ENCODE assay signal across 8 cellular contexts in the genomic region with DNA sequence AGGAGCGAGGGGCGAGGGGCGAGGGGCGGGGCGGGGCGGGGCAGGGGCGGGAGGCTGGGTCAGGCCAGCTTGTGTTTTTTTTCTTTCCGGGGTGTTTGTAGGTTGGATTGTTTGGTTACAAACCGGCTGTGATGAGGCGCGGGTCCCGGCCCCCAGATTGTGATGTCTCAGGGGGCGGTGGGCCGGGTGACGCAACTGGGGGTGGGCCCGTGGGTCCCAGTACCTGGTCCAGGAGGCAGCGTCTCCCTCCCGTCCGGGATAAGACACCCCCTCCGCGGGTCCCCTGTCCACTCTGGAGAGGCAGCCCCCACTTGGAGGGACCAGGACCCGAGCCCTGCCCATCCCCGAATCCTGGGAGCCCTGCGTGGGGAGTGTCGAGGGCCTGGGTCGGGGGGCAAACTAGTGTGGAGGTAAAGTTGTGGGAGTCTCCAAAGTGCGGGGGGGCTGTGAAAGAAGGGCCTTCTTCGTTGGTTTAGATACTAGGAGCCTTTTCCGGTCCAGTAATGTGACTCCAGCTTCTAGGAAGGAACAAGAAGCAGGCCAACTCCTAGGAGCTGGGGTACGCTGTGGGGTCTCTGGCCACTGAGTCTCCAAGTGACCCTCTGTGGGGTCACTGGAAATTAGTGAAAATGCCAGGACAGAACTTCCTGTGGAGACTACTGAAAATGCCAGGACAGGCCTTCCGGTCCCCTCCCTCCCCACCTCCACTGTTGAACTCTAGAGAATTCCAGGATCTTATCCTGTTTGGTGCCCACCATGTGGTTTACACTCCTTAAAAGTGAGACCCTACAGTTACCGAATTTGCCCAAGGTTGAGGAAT. TPM values are rescaled to one million over a fixed set of nuclear protein-coding genes. Genes with fewer than 3 reads are reported as not detected.
DNase-seq lines count a peak whose midpoint lies in the region; ATAC-seq and TF ChIP-seq lines count a peak whose summit lies in the region.

No MANE protein-coding gene starts in this region.

- intact Hi-C loops in left lung (cut with DNase I): no loop called here
- intact Hi-C loops in upper lobe of right lung (cut with DNase I): no loop called here

- H4K20me1 ChIP-seq in GM23248 (ENCODE audit: insufficient read depth): no peaks in the 10 kb centered on the region

- no peaks in the 10 kb centered on the region for H3K27me3 ChIP-seq in ACC112 (ENCODE audit: insufficient read depth, low read length)
- peaks cover 13% of the 10 kb centered on the region for H3K27me3 ChIP-seq in GM23248 (replicated peaks; ENCODE audit: insufficient read depth)
- H3K27me3 ChIP-seq in left lung: peaks cover 0 to 34% of the 10 kb centered on the region in 2 donors
- H3K27me3 ChIP-seq in upper lobe of right lung: no peaks in the 10 kb centered on the region

- H3K36me3 ChIP-seq in ACC112 (ENCODE audit: insufficient read depth, low read length): no peaks in the 10 kb centered on the region
- H3K36me3 ChIP-seq in GM23248 (ENCODE audit: low read depth): no peaks in the 10 kb centered on the region
- no peaks in the 10 kb centered on the region for H3K36me3 ChIP-seq in left lung
- H3K36me3 ChIP-seq in upper lobe of right lung: no peaks in the 10 kb centered on the region

- peak overlapping the region; percentile 88 for H2AFZ ChIP-seq in ACC112 (ENCODE audit: low read length, unreplicated experiment)
- H2AFZ ChIP-seq in GM23248: peak overlapping the region; percentile 58; the same call in 1 of the 2 replicates

- 34 to 68% methylated on average over 15 to 31 of the region's 32 CpGs for WGBS in GM23248 (ENCODE audit: low coverage in 1 of 2, low lambda C conversion rate in 2 of 2, missing lambda C conversion rate in 2 of 2), 2 experiments

- H3K9me3 ChIP-seq in GM23248 (ENCODE audit: low read depth) (no peaks in the 10 kb centered on the region), left lung (no peaks in the 10 kb centered on the region), upper lobe of right lung (no peaks in the 10 kb centered on the region)

- in situ Hi-C loops in GM23248 (cut with MboI): no loop called here

- H3K27ac ChIP-seq in ACC112 (ENCODE audit: low read depth, low read length) (no peak overlapping the region), GM23248 (no peak overlapping the region), angular gyrus (ENCODE audit: low read depth, low read length) (peak overlapping the region; percentile 79), left lung (no peak overlapping the region), upper lobe of right lung (peak overlapping the region; percentile 66)

- H3K79me2 ChIP-seq in ACC112 (ENCODE audit: control insufficient read depth, insufficient read depth, low read length, unreplicated experiment) (no peaks in the 10 kb centered on the region), GM23248 (ENCODE audit: insufficient read depth) (no peaks in the 10 kb centered on the region)

- ATAC-seq in left lung (no peak), upper lobe of right lung (no peak), HG03097 (IDR thresholded peaks at IDR 0.05; ENCODE audit: low FRiP score, unreplicated experiment) (no peak)

- no peak overlapping the region for H3K9ac ChIP-seq in GM23248

- H3K4me1 ChIP-seq in ACC112 (ENCODE audit: control insufficient read depth, insufficient read depth, low read length, unreplicated experiment) (peaks cover 9% of the 10 kb centered on the region), GM23248 (ENCODE audit: insufficient read depth) (no peaks in the 10 kb centered on the region), left lung (peaks cover 0 to 28% of the 10 kb centered on the region in 2 donors), upper lobe of right lung (peaks cover 10% of the 10 kb centered on the region)

- no peaks in the 10 kb centered on the region for H3F3A ChIP-seq in GM23248 (ENCODE audit: insufficient read depth)

- DNase-seq in GM23248: no peak
- no peak for DNase-seq in left lung
- no peak for DNase-seq in upper lobe of right lung
- DNase-seq in GF-D8 (lab: John Stamatoyannopoulos, UW): no peak
- DNase-seq in globus pallidus (ENCODE audit: low spot score): no peak

- peak overlapping the region; percentile 78 for H3K4me3 ChIP-seq in ACC112 (ENCODE audit: low read depth, low read length)
- H3K4me3 ChIP-seq in GM23248: peak overlapping the region; percentile 48
- H3K4me3 ChIP-seq in left lung: peak overlapping the region; percentile 29 to 36
- peak overlapping the region; percentile 48 for H3K4me3 ChIP-seq in upper lobe of right lung

- H3K9me2 ChIP-seq in GM23248 (ENCODE audit: insufficient read depth): no peaks in the 10 kb centered on the region

- no peak overlapping the region for H3K4me2 ChIP-seq in GM23248 (ENCODE audit: unreplicated experiment)

- no peak for TF ChIP-seq CTCF in left lung (IDR thresholded peaks at IDR 0.05)
- TF ChIP-seq CTCF in upper lobe of right lung (IDR thresholded peaks at IDR 0.05): no peak

RNA-seq across cellular contexts. Expression of a gene that starts 0.6 kb away (rescaled TPM):
- 0.11 and 0.76 TPM in 2 replicates for total RNA-seq in GM23248 (2014; rRNA removed; shearing (Covaris generic))
- 0.20 and 0.53 TPM in 2 replicates for polyA plus RNA-seq in GM23248 (2016; fragmentation: Nextera tagmentation; extraction: Ambion mirVana)
- 10 to 100 TPM; 20.1 to 30.0 TPM for total RNA-seq in left lung
- 19.3 TPM for total RNA-seq in upper lobe of right lung

Comparison
In these comparisons a context has a peak if more than half of its experiments do, and no peak if none do; other contexts are left out.
1. H3K27ac ChIP-seq: peak in angular gyrus (single experiment) and upper lobe of right lung (single experiment); none in ACC112 (single experiment), GM23248 (single experiment) and left lung (0 of 2).
2. RNA of a gene that starts 0.6 kb away (total RNA-seq): 20.1 to 30.0 TPM in left lung and 19.3 TPM in upper lobe of right lung (single experiment); 0.11 to 0.76 TPM in GM23248; every median in the first group is over 10 times any median in the second.
3. Peak in every context shown above with its lines, with median percentiles within 50 percentile points of each other: H3K4me3 ChIP-seq.